In the genomic region with DNA sequence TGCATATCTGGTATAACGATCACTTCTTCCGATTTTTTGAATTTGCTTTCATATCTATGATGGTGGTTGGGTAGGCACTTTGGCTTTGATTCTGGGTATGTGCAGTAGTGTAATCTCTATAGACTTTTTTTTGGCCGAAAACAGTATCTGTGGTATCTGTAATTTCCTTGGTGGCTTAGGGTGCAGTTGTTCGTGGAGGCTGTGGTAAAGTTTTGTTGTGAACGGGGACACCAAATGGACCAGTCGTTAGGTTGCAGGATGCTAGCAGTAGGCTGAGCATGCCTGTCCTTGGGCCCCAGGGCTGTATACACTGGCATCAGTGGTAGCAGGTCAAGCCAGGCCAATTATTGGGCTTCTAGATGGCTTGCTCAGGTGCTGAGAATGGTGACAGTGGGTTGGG, we compare ENCODE assay signal across 22 cellular contexts. TPM values are rescaled to one million over a fixed set of nuclear protein-coding genes. Genes with fewer than 3 reads are reported as not detected.
A peak's percentile ranks its signal among the peaks of the same experiment; 100 is the strongest.
DNase-seq lines count a peak whose midpoint lies in the region; ATAC-seq and TF ChIP-seq lines count a peak whose summit lies in the region.
"Had no signal": no experiment of that assay in that cellular context is flagged by ENCODE, and none has a peak within 500 bp of the region (broad histone marks: within the 10 kb centered on the region; RNA-seq: fewer than 3 reads in every experiment).

No MANE protein-coding gene starts in this region.

- DNase-seq in CD4-positive, alpha-beta T cell, result no peak
- no peak for DNase-seq in CD8-positive, alpha-beta T cell
- peak; percentile 11 for DNase-seq in activated T-helper 1 cell treated with anti-CD3 and anti-CD28 coated beads, Interleukin-12 subunit alpha, Interleukin-12 subunit beta, Interleukin-2, Interleukin-4 antibody, amounts not matched to agents 30 ng/mL and 10 ng/mL and 1 ng/mL, durations not matched to agents 14 hours and 24 hours and 36 hours (ENCODE audit: low spot score)
- DNase-seq in immature natural killer cell, result peak in 1 of 3 donors; percentile 9
- no peak for DNase-seq in caudate nucleus (lab: John Stamatoyannopoulos, UW)
- no peak for DNase-seq in GM19238 (ENCODE audit: insufficient read length, low spot score)
- DNase-seq: activated CD8-positive, alpha-beta memory T cell treated with anti-CD3 and anti-CD28 coated beads for 24 hours; dermis blood vessel endothelial cell; HCEC 1CT; kidney; NCI-H1092; NCI-H1930; NCI-H748 treated with DMSO at 0.1 percent for 48 hours; right cardiac atrium; RPMI8226; stimulated activated CD4-positive, alpha-beta T cell treated with anti-CD3 and anti-CD28 coated beads, Interleukin-12 subunit alpha, Interleukin-12 subunit beta, amount 100 ng/mL, for 4 hours; stimulated activated CD4-positive, alpha-beta T cell treated with anti-CD3 and anti-CD28 coated beads, Interleukin-4, amount 100 ng/mL, for 24 hours; stimulated activated naive CD4-positive, alpha-beta T cell treated with Interleukin-2 at 50 U/mL for 16 hours; thyroid gland had no signal

- POLR2A ChIA-PET in CD4-positive, alpha-beta T cell (lab: Charles Lee), result interaction anchor here (0.9 to 4.7 kb wide), 2 partner anchors 19 to 55 kb away, joined by 3 to 20 read pairs; a partner anchor contains a TSS
- POLR2A ChIA-PET in CD8-positive, alpha-beta T cell (lab: Charles Lee), result interaction anchor here (1.1 kb wide), 1 partner anchor 15 kb away, joined by 5 read pairs; no protein-coding TSS in a partner anchor

- no peak for ATAC-seq in CD4-positive, alpha-beta T cell (ENCODE audit: poor library complexity)
- ATAC-seq in CD8-positive, alpha-beta T cell, result no peak
- ATAC-seq in HG03025 (IDR thresholded peaks at IDR 0.05; ENCODE audit: low FRiP score, unreplicated experiment), result no peak

- H3K27ac Mint-ChIP-seq in CD4-positive, alpha-beta T cell, result peak overlapping the region; percentile 63
- H3K27ac Mint-ChIP-seq in CD8-positive, alpha-beta T cell, result peak overlapping the region; percentile 58
- H3K27ac Mint-ChIP-seq in activated T-helper 1 cell treated with anti-CD3 and anti-CD28 coated beads, Interleukin-12 subunit alpha, Interleukin-12 subunit beta, Interleukin-2, Interleukin-4 antibody, amounts not matched to agents 30 ng/mL and 10 ng/mL and 1 ng/mL, durations not matched to agents 14 hours and 24 hours and 36 hours, result peak overlapping the region; percentile 0
- peak overlapping the region in 4 of 6 donors; percentile 0 to 51 (median 28) for H3K27ac Mint-ChIP-seq in immature natural killer cell
- H3K27ac Mint-ChIP-seq: neural progenitor cell had no signal

- no peaks in the 10 kb centered on the region for H3K9me3 Mint-ChIP-seq in CD4-positive, alpha-beta T cell
- H3K9me3 Mint-ChIP-seq in CD8-positive, alpha-beta T cell, result no peaks in the 10 kb centered on the region
- H3K9me3 Mint-ChIP-seq in activated T-helper 1 cell treated with anti-CD3 and anti-CD28 coated beads, Interleukin-12 subunit alpha, Interleukin-12 subunit beta, Interleukin-2, Interleukin-4 antibody, amounts not matched to agents 30 ng/mL and 10 ng/mL and 1 ng/mL, durations not matched to agents 14 hours and 24 hours and 36 hours, result peaks cover 27% of the 10 kb centered on the region
- peaks cover 0 to 1% (median 0%) of the 10 kb centered on the region in 6 donors for H3K9me3 Mint-ChIP-seq in immature natural killer cell

- H3K27ac ChIP-seq in CD4-positive, alpha-beta T cell (ENCODE audit: low read depth, low read length), result peak overlapping the region; percentile 13
- H3K27ac ChIP-seq in CD8-positive, alpha-beta T cell (ENCODE audit: low read depth, low read length), result no peak overlapping the region
- no peak overlapping the region for H3K27ac ChIP-seq in caudate nucleus (ENCODE audit: low read depth, low read length)
- H3K27ac ChIP-seq: cardiac muscle cell, neural progenitor cell, thyroid gland had no signal

- CTCF ChIA-PET in CD4-positive, alpha-beta T cell (lab: Charles Lee), result no interaction called here
- CTCF ChIA-PET in CD8-positive, alpha-beta T cell (lab: Charles Lee), result no interaction called here

- no peak overlapping the region for H3K4me3 ChIP-seq in CD8-positive, alpha-beta T cell (ENCODE audit: low read depth, low read length)
- H3K4me3 ChIP-seq: cardiac muscle cell, neural progenitor cell, thyroid gland had no signal

- H3K9me3 ChIP-seq in CD4-positive, alpha-beta T cell (ENCODE audit: control insufficient read depth, low read length), result no peaks in the 10 kb centered on the region
- H3K9me3 ChIP-seq in CD8-positive, alpha-beta T cell (ENCODE audit: low read length), result no peaks in the 10 kb centered on the region
- H3K9me3 ChIP-seq: thyroid gland had no signal

- H3K36me3 ChIP-seq in CD8-positive, alpha-beta T cell (ENCODE audit: insufficient read depth, low read length), result peaks cover 10% of the 10 kb centered on the region

- H3K4me3 Mint-ChIP-seq in CD4-positive, alpha-beta T cell, result peak overlapping the region; percentile 1
- peak overlapping the region; percentile 3 for H3K4me3 Mint-ChIP-seq in CD8-positive, alpha-beta T cell
- H3K4me3 Mint-ChIP-seq in activated T-helper 1 cell treated with anti-CD3 and anti-CD28 coated beads, Interleukin-12 subunit alpha, Interleukin-12 subunit beta, Interleukin-2, Interleukin-4 antibody, amounts not matched to agents 30 ng/mL and 10 ng/mL and 1 ng/mL, durations not matched to agents 14 hours and 24 hours and 36 hours, result no peak overlapping the region
- peak overlapping the region in 3 of 5 donors; percentile 20 to 44 (median 42) for H3K4me3 Mint-ChIP-seq in immature natural killer cell
- H3K4me3 Mint-ChIP-seq: neural progenitor cell had no signal

- intact Hi-C loops in CD4-positive, alpha-beta T cell (cut with DNase I, micrococcal nuclease), result no loop called here
- intact Hi-C loops in CD8-positive, alpha-beta T cell (cut with DNase I, micrococcal nuclease), result no loop called here
- intact Hi-C loops in activated T-helper 1 cell treated with anti-CD3 and anti-CD28 coated beads, Interleukin-12 subunit alpha, Interleukin-12 subunit beta, Interleukin-2, Interleukin-4 antibody, amounts not matched to agents 30 ng/mL and 10 ng/mL and 1 ng/mL, durations not matched to agents 14 hours and 24 hours and 36 hours (cut with micrococcal nuclease), result no loop called here

- peaks cover 47% of the 10 kb centered on the region for H3K4me1 ChIP-seq in CD8-positive, alpha-beta T cell (ENCODE audit: insufficient read depth, low read length)
- H3K4me1 ChIP-seq: neural progenitor cell, thyroid gland had no signal

- H3K27me3 Mint-ChIP-seq in CD4-positive, alpha-beta T cell, result no peaks in the 10 kb centered on the region
- no peaks in the 10 kb centered on the region for H3K27me3 Mint-ChIP-seq in CD8-positive, alpha-beta T cell (ENCODE audit: low read depth)
- no peaks in the 10 kb centered on the region for H3K27me3 Mint-ChIP-seq in activated T-helper 1 cell treated with anti-CD3 and anti-CD28 coated beads, Interleukin-12 subunit alpha, Interleukin-12 subunit beta, Interleukin-2, Interleukin-4 antibody, amounts not matched to agents 30 ng/mL and 10 ng/mL and 1 ng/mL, durations not matched to agents 14 hours and 24 hours and 36 hours (ENCODE audit: insufficient read depth)
- H3K27me3 Mint-ChIP-seq in immature natural killer cell (ENCODE audit: low read depth in 3 of 3), result no peaks in the 10 kb centered on the region

- peaks cover 89% of the 10 kb centered on the region for H3K36me3 Mint-ChIP-seq in CD4-positive, alpha-beta T cell (ENCODE audit: low read depth)
- H3K36me3 Mint-ChIP-seq in CD8-positive, alpha-beta T cell, result peaks cover 81% of the 10 kb centered on the region
- peaks cover 67% of the 10 kb centered on the region for H3K36me3 Mint-ChIP-seq in activated T-helper 1 cell treated with anti-CD3 and anti-CD28 coated beads, Interleukin-12 subunit alpha, Interleukin-12 subunit beta, Interleukin-2, Interleukin-4 antibody, amounts not matched to agents 30 ng/mL and 10 ng/mL and 1 ng/mL, durations not matched to agents 14 hours and 24 hours and 36 hours (ENCODE audit: low read depth)
- peaks cover 4 to 58% (median 52%) of the 10 kb centered on the region in 3 donors for H3K36me3 Mint-ChIP-seq in immature natural killer cell

- peaks cover 70% of the 10 kb centered on the region for H3K4me1 Mint-ChIP-seq in CD4-positive, alpha-beta T cell (ENCODE audit: low read depth)
- H3K4me1 Mint-ChIP-seq in CD8-positive, alpha-beta T cell (ENCODE audit: low read depth), result peaks cover 74% of the 10 kb centered on the region
- H3K4me1 Mint-ChIP-seq in activated T-helper 1 cell treated with anti-CD3 and anti-CD28 coated beads, Interleukin-12 subunit alpha, Interleukin-12 subunit beta, Interleukin-2, Interleukin-4 antibody, amounts not matched to agents 30 ng/mL and 10 ng/mL and 1 ng/mL, durations not matched to agents 14 hours and 24 hours and 36 hours (ENCODE audit: low read depth), result peaks cover 69% of the 10 kb centered on the region
- peaks cover 43 to 56% of the 10 kb centered on the region in 2 donors for H3K4me1 Mint-ChIP-seq in immature natural killer cell
- H3K4me1 Mint-ChIP-seq: neural progenitor cell had no signal

- H3K27me3 ChIP-seq in CD4-positive, alpha-beta T cell (ENCODE audit: control insufficient read depth, insufficient read depth, low read length), result no peaks in the 10 kb centered on the region
- H3K27me3 ChIP-seq in CD8-positive, alpha-beta T cell (ENCODE audit: insufficient read depth, low read length), result no peaks in the 10 kb centered on the region
- H3K27me3 ChIP-seq: cardiac muscle cell, neural progenitor cell, thyroid gland had no signal

- no peak for TF ChIP-seq CTCF in CD4-positive, alpha-beta T cell (IDR thresholded peaks at IDR 0.05)
- no peak for TF ChIP-seq CTCF in CD8-positive, alpha-beta T cell (IDR thresholded peaks at IDR 0.05)

RNA-seq across cellular contexts. Expression of a gene that starts 55.2 kb away (rescaled TPM):
- total RNA-seq in CD4-positive, alpha-beta T cell, result 100 to 1,000 TPM in 1 of 2 experiments, 10 to 100 TPM in 1; 97.1 to 101 TPM
- total RNA-seq in CD8-positive, alpha-beta T cell, result 10 to 100 TPM; 63.9 to 65.4 TPM
- 37.7 and 40.4 TPM in 2 replicates for total RNA-seq in activated T-helper 1 cell treated with anti-CD3 and anti-CD28 coated beads, Interleukin-12 subunit alpha, Interleukin-12 subunit beta, Interleukin-2, Interleukin-4 antibody, amounts not matched to agents 30 ng/mL and 10 ng/mL and 1 ng/mL, durations not matched to agents 14 hours and 24 hours and 36 hours
- 10 to 100 TPM in 2 of 3 donors, 1 to 10 TPM in 1; 9.8 to 14.0 (median 11.1) TPM for polyA plus RNA-seq in immature natural killer cell

Comparison
In these comparisons a context has a peak if more than half of its experiments do, and no peak if none do; other contexts are left out.
1. H3K27ac Mint-ChIP-seq: peak in every context shown above with its lines; median percentile 63 in CD4-positive, alpha-beta T cell; 58 in CD8-positive, alpha-beta T cell; 28 in immature natural killer cell; 0 in activated T-helper 1 cell treated with anti-CD3 and anti-CD28 coated beads, Interleukin-12 subunit alpha, Interleukin-12 subunit beta, Interleukin-2, Interleukin-4 antibody, amounts not matched to agents 30 ng/mL and 10 ng/mL and 1 ng/mL, durations not matched to agents 14 hours and 24 hours and 36 hours.